In the genomic region with DNA sequence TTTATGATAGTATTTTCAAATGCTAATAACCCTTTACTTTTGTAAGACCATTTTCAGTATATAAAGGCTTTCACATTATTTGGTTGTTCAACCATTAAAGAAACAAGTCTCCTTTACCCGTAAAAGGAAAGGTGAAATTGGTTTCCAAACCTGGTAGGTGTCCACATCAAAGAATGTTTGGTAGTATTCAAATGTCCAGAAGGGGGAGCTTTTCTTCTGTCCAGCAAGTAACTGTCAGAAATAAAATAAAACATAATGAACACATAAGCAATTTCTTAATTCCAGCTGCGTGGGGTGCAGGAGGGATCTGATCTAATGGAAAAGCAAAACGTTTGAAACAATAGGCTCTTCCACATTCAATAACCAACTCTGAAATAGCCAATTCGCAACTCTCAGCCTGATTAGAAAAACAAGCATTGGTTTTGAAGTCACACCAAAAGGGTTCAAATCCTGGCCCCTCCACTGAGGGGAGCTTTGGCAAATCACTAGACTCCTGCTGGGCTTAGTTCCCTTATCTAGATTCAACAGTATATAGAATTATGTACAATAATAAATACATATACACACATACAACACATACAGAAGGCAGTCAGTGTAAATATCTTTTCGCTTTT, we compare ENCODE assay signal across 9 cellular contexts. TPM values are rescaled to one million over a fixed set of nuclear protein-coding genes. Genes with fewer than 3 reads are reported as not detected.
DNase-seq lines count a peak whose midpoint lies in the region; ATAC-seq and TF ChIP-seq lines count a peak whose summit lies in the region.
"Had no signal": no experiment of that assay in that cellular context is flagged by ENCODE, and none has a peak within 500 bp of the region (broad histone marks: within the 10 kb centered on the region; RNA-seq: fewer than 3 reads in every experiment).

No MANE protein-coding gene starts in this region.

- no peaks in the 10 kb centered on the region for H3K27me3 ChIP-seq in spleen (replicated peaks in 1 of 7)

- 55 to 64% (median 59%) methylated on average over 5 of the region's 5 CpGs for WGBS in spleen, 5 donors

- H3K4me1 Mint-ChIP-seq in stimulated activated naive CD8-positive, alpha-beta T cell treated with anti-CD3 and anti-CD28 coated beads, Interleukin-15, amount 100 ng/mL, for 72 hours: no peaks in the 10 kb centered on the region

- no peak overlapping the region for H3K27ac Mint-ChIP-seq in stimulated activated naive CD8-positive, alpha-beta T cell treated with anti-CD3 and anti-CD28 coated beads, Interleukin-15, amount 100 ng/mL, for 72 hours
- H3K27ac Mint-ChIP-seq: IgD-negative memory B cell had no signal

- DNase-seq in COR-L47 (lab: John Stamatoyannopoulos, UW) (peak; percentile 63), HT-29 (ENCODE audit: low spot score) (peak; percentile 59), RPMI7951 (ENCODE audit: low read depth) (peak; percentile 56), fibroblast of mammary gland (ENCODE audit: low read depth) (peak; percentile 68), spleen (no peak), occipital lobe (lab: John Stamatoyannopoulos, UW) (no peak)
- no peak for DNase-seq in stimulated activated naive CD8-positive, alpha-beta T cell treated with anti-CD3 and anti-CD28 coated beads, Interleukin-15, amount 100 ng/mL, for 72 hours

- peaks cover 0 to 100% (median 58%) of the 10 kb centered on the region in 6 donors for H3K36me3 ChIP-seq in spleen

- H3K4me3 Mint-ChIP-seq in stimulated activated naive CD8-positive, alpha-beta T cell treated with anti-CD3 and anti-CD28 coated beads, Interleukin-15, amount 100 ng/mL, for 72 hours: no peak overlapping the region
- H3K4me3 Mint-ChIP-seq: IgD-negative memory B cell had no signal

- H3K27me3 Mint-ChIP-seq in stimulated activated naive CD8-positive, alpha-beta T cell treated with anti-CD3 and anti-CD28 coated beads, Interleukin-15, amount 100 ng/mL, for 72 hours: no peaks in the 10 kb centered on the region
- H3K27me3 Mint-ChIP-seq: IgD-negative memory B cell had no signal

- no peak overlapping the region for H3K4me3 ChIP-seq in fibroblast of mammary gland (ENCODE audit: control insufficient read depth, low read depth, low read length)
- no peak overlapping the region for H3K4me3 ChIP-seq in spleen

- TF ChIP-seq POLR2A in spleen (IDR thresholded peaks at IDR 0.05): no peak

- H3K27ac ChIP-seq in spleen: no peak overlapping the region

- intact Hi-C loops in spleen (cut with DNase I; ENCODE audit: low total_unique reads): no loop called here

- H3K9me3 ChIP-seq in spleen: peaks cover 0 to 5% (median 2%) of the 10 kb centered on the region in 8 donors

- H3K4me1 ChIP-seq in spleen: peaks cover 0 to 6% (median 0%) of the 10 kb centered on the region in 6 donors

- ATAC-seq in HG03135 (IDR thresholded peaks at IDR 0.05; ENCODE audit: unreplicated experiment): no peak
- ATAC-seq in stimulated activated naive CD8-positive, alpha-beta T cell treated with anti-CD3 and anti-CD28 coated beads, Interleukin-15, amount 100 ng/mL, for 72 hours: no peak

- TF ChIP-seq CTCF in fibroblast of mammary gland (conservative IDR thresholded peaks at IDR 0.05; ENCODE audit: control insufficient read depth, insufficient read depth, low read depth, low read length) (peak; percentile 66), spleen (IDR thresholded peaks at IDR 0.05 in 8 of 11, conservative IDR thresholded peaks at IDR 0.05 in 3 of 11) (peak in 8 of 11 experiments; percentile 15 to 68 (median 44))

- no peaks in the 10 kb centered on the region for H3K9me3 Mint-ChIP-seq in stimulated activated naive CD8-positive, alpha-beta T cell treated with anti-CD3 and anti-CD28 coated beads, Interleukin-15, amount 100 ng/mL, for 72 hours

RNA-seq across cellular contexts. Expression of a gene that starts 11.0 kb away (rescaled TPM):
- 8.5 and 11.2 TPM in 2 replicates for total RNA-seq in HT-29 (2014; rRNA removed; shearing (Covaris generic))
- total RNA-seq in RPMI7951 (2014; rRNA removed; shearing (Covaris generic)): 29.0 and 32.3 TPM in 2 replicates
- total RNA-seq in spleen (10 to 100 TPM; 19.5 to 39.7 (median 23.9) TPM), occipital lobe (13.7 TPM)
- 10 to 100 TPM; 15.2 to 19.8 (median 18.2) TPM for polyA plus RNA-seq in spleen

RNA-seq across cellular contexts. Expression of a gene that starts 15.4 kb away (rescaled TPM):
- total RNA-seq in HT-29 (2014; rRNA removed; shearing (Covaris generic)): not detected in 2 replicates
- 0.39 TPM in 1 of 2 replicates, not detected in the other for total RNA-seq in RPMI7951 (2014; rRNA removed; shearing (Covaris generic))
- total RNA-seq in spleen (1 to 10 TPM in 1 of 7 donors, under 1 TPM in 3, not detected in 3; 0.17 to 1.6 (median 0.62) TPM), occipital lobe (not detected)
- under 1 TPM; 0.04 to 0.19 (median 0.09) TPM for polyA plus RNA-seq in spleen

RNA-seq across cellular contexts. Expression of a gene that starts 40.5 kb away (rescaled TPM):
- 28.8 and 29.5 TPM in 2 replicates for total RNA-seq in HT-29 (2014; rRNA removed; shearing (Covaris generic))
- total RNA-seq in RPMI7951 (2014; rRNA removed; shearing (Covaris generic)): 67.2 and 83.9 TPM in 2 replicates
- total RNA-seq in spleen (10 to 100 TPM in 3 of 7 donors, 1 to 10 TPM in 4; 8.0 to 18.2 (median 9.6) TPM), occipital lobe (50.4 TPM)
- polyA plus RNA-seq in spleen: 1 to 10 TPM; 5.2 to 6.8 (median 5.9) TPM

Comparison
In these comparisons a context has a peak if more than half of its experiments do, and no peak if none do; other contexts are left out.
1. DNase-seq: peak in COR-L47 (single experiment), HT-29 (single experiment), RPMI7951 (single experiment) and fibroblast of mammary gland (single experiment); none in spleen (single experiment), occipital lobe (single experiment) and stimulated activated naive CD8-positive, alpha-beta T cell treated with anti-CD3 and anti-CD28 coated beads, Interleukin-15, amount 100 ng/mL, for 72 hours (0 of 2).